In genomic region chr14:55412686-55413085, GRCh38 we compare ENCODE assay signal across 1 cellular context.
TF ChIP-seq lines count a peak whose summit lies in the region.

No MANE protein-coding gene starts in this region.

TF ChIP-seq in K562, 482 proteins besides CTCF, POLR2A, EP300 and RAD21 (continued from another document):
- no peak for TF ChIP-seq THAP12 (CRISPR knock-in tag; IDR thresholded peaks at IDR 0.05)
- peak; percentile 58 for TF ChIP-seq PKNOX1 (IDR thresholded peaks at IDR 0.05)
- TF ChIP-seq SIX5 (IDR thresholded peaks at IDR 0.05; ENCODE audit: borderline replicate concordance in 1 of 2, insufficient read depth in 1 of 2, low read depth in 1 of 2, low read length in 2 of 2): no peak
- peak; percentile 63 for TF ChIP-seq MEIS2 (IDR thresholded peaks at IDR 0.05; ENCODE audit: partially characterized antibody)
- TF ChIP-seq PYGO2 (tag; IDR thresholded peaks at IDR 0.05): no peak
